Comparison of ENCODE assay signal across 8 cellular contexts in genomic region chr5:34465301-34465700, GRCh38.
DNase-seq lines count a peak whose midpoint lies in the region; FAIRE-seq and TF ChIP-seq lines count a peak whose summit lies in the region.
"Not testable (repeated sequence)": the region's sequence is repeated elsewhere in the genome, so short reads cannot be mapped to it uniquely, and the experiment has no call there.

No MANE protein-coding gene starts in this region.

- in situ Hi-C loops in astrocyte of the spinal cord (cut with HindIII; ENCODE audit: low sequenced_read_pairs), result not testable (repeated sequence)

- not testable (repeated sequence) for H4K20me1 ChIP-seq in Loucy (ENCODE audit: insufficient read depth, low read length, poor library complexity, severe bottlenecking)

- H3K4me3 ChIP-seq in Loucy (ENCODE audit: low read length, poor library complexity, severe bottlenecking), result peak overlapping the region; percentile 49
- not testable (repeated sequence) for H3K4me3 ChIP-seq in astrocyte of the spinal cord (ENCODE audit: low read depth, low read length); fibroblast of villous mesenchyme (ENCODE audit: low read depth, low read length)

- H3K27me3 ChIP-seq in Loucy (ENCODE audit: insufficient read depth, low read length, poor library complexity, severe bottlenecking), result not testable (repeated sequence)

- not testable (repeated sequence) for H3K36me3 ChIP-seq in Loucy (ENCODE audit: insufficient read depth, low read length)

- FAIRE-seq in A204.1 (lab: Jason Lieb, UNC), result peak; percentile 82

- TF ChIP-seq CTCF in Loucy (conservative IDR thresholded peaks at IDR 0.05; ENCODE audit: low read length), result peak; percentile 29; the same call in 1 of the 2 replicates
- TF ChIP-seq CTCF in astrocyte of the spinal cord (IDR thresholded peaks at IDR 0.05; ENCODE audit: low read depth, low read length), result peak; percentile 21
- TF ChIP-seq CTCF in fibroblast of villous mesenchyme (IDR thresholded peaks at IDR 0.05; ENCODE audit: insufficient read depth, low read depth, low read length), result peak; percentile 28

- H3K79me2 ChIP-seq in Loucy (ENCODE audit: insufficient read depth, low read length), result not testable (repeated sequence)

- H3K4me1 ChIP-seq in Loucy (ENCODE audit: insufficient read depth, low read length, poor library complexity, severe bottlenecking), result not testable (repeated sequence)

- peak overlapping the region; percentile 42 for H3K4me2 ChIP-seq in Loucy (ENCODE audit: low read depth, low read length, poor library complexity, severe bottlenecking)

- DNase-seq in Daoy (ENCODE audit: low read depth), result peak; percentile 20
- DNase-seq in NCI-H2227 treated with DMSO at 0.1 percent for 48 hours (lab: John Stamatoyannopoulos, UW), result peak; percentile 70
- peak; percentile 73 for DNase-seq in SHP77 treated with DMSO at 0.1 percent for 48 hours (lab: John Stamatoyannopoulos, UW)
- peak; percentile 49 for DNase-seq in astrocyte of the spinal cord (ENCODE audit: low read depth, low spot score)
- DNase-seq in fibroblast of villous mesenchyme (ENCODE audit: low read depth), result peak; percentile 52
- peak; percentile 58 for DNase-seq in myocyte (ENCODE audit: low read depth)

- H2AFZ ChIP-seq in Loucy (ENCODE audit: low read length), result peak overlapping the region; percentile 95

- H3K9me3 ChIP-seq in Loucy (ENCODE audit: insufficient read depth, low read depth, low read length), result not testable (repeated sequence)

- not testable (repeated sequence) for H3K9ac ChIP-seq in Loucy (ENCODE audit: low read depth, low read length, poor library complexity, severe bottlenecking)

- not testable (repeated sequence) for H3F3A ChIP-seq in Loucy (ENCODE audit: low read depth)

- H3K9me2 ChIP-seq in Loucy (replicated peaks; ENCODE audit: low read depth, low read length), result not testable (repeated sequence)

Comparison
In these comparisons a context has a peak if more than half of its experiments do, and no peak if none do; other contexts are left out.
1. DNase-seq: peak in every context shown above with its lines; median percentile 73 in SHP77 treated with DMSO at 0.1 percent for 48 hours; 70 in NCI-H2227 treated with DMSO at 0.1 percent for 48 hours; 58 in myocyte; 52 in fibroblast of villous mesenchyme; 49 in astrocyte of the spinal cord; 20 in Daoy.